8 cellular contexts compared by ENCODE assay signal in the genomic region with DNA sequence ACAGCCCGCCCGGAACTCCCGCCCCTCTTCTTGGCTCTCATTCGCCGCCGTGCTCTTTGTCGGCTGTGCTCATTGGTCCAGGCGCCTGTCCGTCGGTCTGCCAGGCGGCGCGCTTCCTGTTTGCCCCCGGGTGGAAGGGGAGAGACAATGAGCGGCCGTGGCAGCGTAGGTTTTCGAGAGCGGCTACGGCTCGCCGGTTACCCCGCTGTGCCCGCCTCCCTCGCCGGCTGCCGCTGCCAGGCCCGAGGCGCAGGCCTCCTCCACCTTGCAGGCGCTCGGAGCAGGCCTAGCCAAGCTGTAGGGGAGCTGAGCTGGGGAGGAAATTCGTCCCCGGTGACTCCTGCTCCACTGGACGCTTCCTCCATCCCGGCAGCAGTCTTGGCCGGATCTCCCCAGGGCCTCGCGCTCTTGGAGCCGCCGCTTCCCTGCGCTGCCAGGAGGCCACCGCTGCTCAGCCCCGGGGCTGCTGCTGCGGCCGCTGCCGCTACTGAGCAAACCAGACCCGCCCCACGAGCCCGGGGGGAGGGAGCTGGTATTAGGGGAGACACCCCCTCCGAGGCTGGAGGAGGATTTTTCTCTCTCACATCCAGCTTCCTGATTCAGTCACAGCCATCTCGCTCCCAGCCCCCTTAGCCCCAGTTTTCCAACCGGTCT. TPM values are rescaled to one million over a fixed set of nuclear protein-coding genes. Genes with fewer than 3 reads are reported as not detected.
DNase-seq lines count a peak whose midpoint lies in the region; TF ChIP-seq lines count a peak whose summit lies in the region.

A gene (minus strand): TSS at position 2 of the 654 bp plus-strand sequence. CDS start 202 bp downstream, outside the sequence.

- peak within 1 kb of the TSS; percentile 73 for H3K4me2 ChIP-seq in MM.1S (ENCODE audit: low read depth, low read length)
- peak within 1 kb of the TSS; percentile 100 for H3K4me2 ChIP-seq in neural progenitor cell

- H3K27ac ChIP-seq in MM.1S (ENCODE audit: low read length) (peak within 1 kb of the TSS; percentile 99), SJCRH30 (peak within 1 kb of the TSS; percentile 94), neural progenitor cell (peak within 1 kb of the TSS; percentile 97)

- H3K36me3 ChIP-seq in HAP-1 (replicated peaks) (peaks cover 7% of the 10 kb centered on the region; the same call in 1 of the 2 replicates), MM.1S (replicated peaks; ENCODE audit: insufficient read depth, low read length) (no peaks in the 10 kb centered on the region), SJCRH30 (peaks cover 16% of the 10 kb centered on the region), neural progenitor cell (peaks cover 11% of the 10 kb centered on the region)

- no peaks in the 10 kb centered on the region for H3K27me3 ChIP-seq in HAP-1 (ENCODE audit: low read depth)
- no peaks in the 10 kb centered on the region for H3K27me3 ChIP-seq in MM.1S (replicated peaks; ENCODE audit: insufficient read depth, low read length)
- no peaks in the 10 kb centered on the region for H3K27me3 ChIP-seq in SJCRH30
- no peaks in the 10 kb centered on the region for H3K27me3 ChIP-seq in neural progenitor cell

- H3K9me2 ChIP-seq in MM.1S (replicated peaks; ENCODE audit: insufficient read depth, low read length), result no peaks in the 10 kb centered on the region

- H3K27ac Mint-ChIP-seq in neural progenitor cell, result peak within 1 kb of the TSS; percentile 99

- peaks cover 14% of the 10 kb centered on the region for H3K36me3 Mint-ChIP-seq in neural progenitor cell

- H3K9me3 ChIP-seq in HAP-1 (no peaks in the 10 kb centered on the region), MM.1S (replicated peaks; ENCODE audit: insufficient read depth, low read length) (no peaks in the 10 kb centered on the region), SJCRH30 (replicated peaks) (no peaks in the 10 kb centered on the region; the same call in 1 of the 2 replicates), neural progenitor cell (ENCODE audit: low read depth) (peaks cover 4% of the 10 kb centered on the region)

- peaks cover 9% of the 10 kb centered on the region for H3K9me3 Mint-ChIP-seq in neural progenitor cell

- H3K79me2 ChIP-seq in MM.1S (ENCODE audit: low read length), result peaks cover 41% of the 10 kb centered on the region
- H3K79me2 ChIP-seq in neural progenitor cell (ENCODE audit: low read depth), result peaks cover 55% of the 10 kb centered on the region

- DNase-seq in G401 (ENCODE audit: low spot score), result peak; percentile 97
- DNase-seq in HAP-1 (ENCODE audit: low spot score in 2 of 2), result peak; percentile 95 to 99
- peak; percentile 96 for DNase-seq in MM.1S
- peak; percentile 97 to 98 for DNase-seq in SJCRH30
- DNase-seq in activated gamma-delta T cell treated with anti-CD3 and anti-CD28 coated beads, Interleukin-2, amount 50 U/mL, for 16 hours (ENCODE audit: low read depth), result peak; percentile 93
- DNase-seq in foreskin fibroblast, result peak; percentile 98 to 99
- DNase-seq in neural progenitor cell (ENCODE audit: low spot score), result peak; percentile 98
- DNase-seq in stromal cell of bone marrow (ENCODE audit: low read depth), result peak; percentile 96

- H2AFZ ChIP-seq in MM.1S (ENCODE audit: low read length), result peak within 1 kb of the TSS; percentile 73
- H2AFZ ChIP-seq in neural progenitor cell (replicated peaks), result no peak within 1 kb of the TSS

- peak within 1 kb of the TSS; percentile 100 for H3K9ac ChIP-seq in MM.1S (ENCODE audit: low read length)
- H3K9ac ChIP-seq in neural progenitor cell, result peak within 1 kb of the TSS; percentile 93

- H3K4me3 ChIP-seq in HAP-1 (peak within 1 kb of the TSS; percentile 93), MM.1S (ENCODE audit: low read length) (peak within 1 kb of the TSS; percentile 99), SJCRH30 (peak within 1 kb of the TSS; percentile 90), foreskin fibroblast (ENCODE audit: low read depth in 1 of 2, low read length in 2 of 2) (peak within 1 kb of the TSS; percentile 84 to 88), neural progenitor cell (peak within 1 kb of the TSS; percentile 99)

- peak within 1 kb of the TSS; percentile 94 for H3K4me3 Mint-ChIP-seq in neural progenitor cell

- TF ChIP-seq CTCF in MM.1S (IDR thresholded peaks at IDR 0.05; ENCODE audit: low read length), result no peak
- TF ChIP-seq CTCF in foreskin fibroblast (IDR thresholded peaks at IDR 0.05; ENCODE audit: low read depth, low read length), result no peak
- no peak for TF ChIP-seq CTCF in neural progenitor cell (IDR thresholded peaks at IDR 0.05)

- H3F3A ChIP-seq in MM.1S (ENCODE audit: insufficient read depth, low read length), result peaks cover 25% of the 10 kb centered on the region
- peaks cover 33% of the 10 kb centered on the region for H3F3A ChIP-seq in neural progenitor cell (ENCODE audit: low read depth)

- peaks cover 9% of the 10 kb centered on the region for H3K4me1 ChIP-seq in HAP-1
- peaks cover 15% of the 10 kb centered on the region for H3K4me1 ChIP-seq in MM.1S (ENCODE audit: low read length)
- peaks cover 7% of the 10 kb centered on the region for H3K4me1 ChIP-seq in SJCRH30
- H3K4me1 ChIP-seq in neural progenitor cell, result peaks cover 22% of the 10 kb centered on the region

- H4K20me1 ChIP-seq in MM.1S (ENCODE audit: insufficient read depth, low read length) (0 out of 2 replicates have a peak, but pooled peaks cover 6% of the 10 kb centered on the region), neural progenitor cell (ENCODE audit: low read depth) (no peaks in the 10 kb centered on the region)

- in situ Hi-C loops in G401 (cut with HindIII; ENCODE audit: low sequenced_read_pairs) (no loop called here), HAP-1 (cut with MboI; ENCODE audit: low sequenced_read_pairs) (no loop called here)

- peaks cover 8% of the 10 kb centered on the region for H3K27me3 Mint-ChIP-seq in neural progenitor cell (ENCODE audit: insufficient read depth, low read depth)

- H3K4me1 Mint-ChIP-seq in neural progenitor cell, result peaks cover 23% of the 10 kb centered on the region

RNA-seq across cellular contexts. Expression of the gene that starts here (rescaled TPM):
- 88.2 and 108 TPM in 2 replicates for total RNA-seq in G401 (2014; rRNA removed; shearing (Covaris generic))
- total RNA-seq in SJCRH30 (2014; rRNA removed; shearing (Covaris generic)), result 133 and 148 TPM in 2 replicates
- total RNA-seq in neural progenitor cell (ENCODE audit: low replicate concordance), result 148 and 210 TPM in 2 replicates

Comparison
In these comparisons a context has a peak if more than half of its experiments do, and no peak if none do; other contexts are left out.
1. Peak in every context shown above with its lines: DNase-seq, H3K4me3 ChIP-seq and H3K27ac ChIP-seq.